ENCODE assay signal across 8 cellular contexts in the genomic region with DNA sequence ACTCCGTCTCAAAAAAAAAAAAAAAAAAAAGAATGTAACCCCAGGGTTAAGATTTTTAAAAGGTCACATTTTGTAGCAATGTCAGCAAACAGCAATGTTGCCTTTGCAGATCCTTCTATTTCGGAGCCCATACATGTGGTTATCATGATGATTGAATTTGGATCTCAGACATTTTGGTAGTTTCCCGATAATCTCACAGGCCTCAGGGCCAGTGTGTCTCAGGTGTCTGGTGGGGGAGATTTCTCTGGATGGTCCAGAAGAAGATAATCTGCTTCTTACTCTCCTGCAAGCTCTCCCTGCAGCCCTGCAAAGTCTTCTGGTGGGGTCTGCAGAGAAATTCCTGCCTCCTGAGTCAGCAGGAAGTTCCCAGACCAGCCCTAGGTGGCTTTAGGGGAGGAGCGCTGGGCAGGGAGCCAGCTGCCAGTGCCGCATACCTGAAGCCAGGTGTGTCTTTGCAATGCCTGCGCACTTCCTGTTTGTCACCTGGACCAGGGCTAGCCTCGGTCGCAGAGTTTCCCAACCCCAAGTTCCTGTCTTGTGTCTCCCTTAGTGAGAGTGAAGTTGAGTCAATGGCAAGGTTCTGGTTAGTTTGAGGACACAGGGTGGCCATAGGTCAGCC. TPM values are rescaled to one million over a fixed set of nuclear protein-coding genes. Genes with fewer than 3 reads are reported as not detected.
DNase-seq lines count a peak whose midpoint lies in the region; ATAC-seq lines count a peak whose summit lies in the region.

No MANE protein-coding gene starts in this region.

- H3K36me3 ChIP-seq in mucosa of rectum (ENCODE audit: control insufficient read depth in 2 of 2, insufficient read depth in 2 of 2, low read length in 2 of 2) = peaks cover 5 to 8% of the 10 kb centered on the region in 2 donors
- no peaks in the 10 kb centered on the region for H3K36me3 ChIP-seq in HAP-1 (replicated peaks)

- peak overlapping the region; percentile 80 to 88 for H3K4me3 ChIP-seq in mucosa of rectum (ENCODE audit: low read length in 2 of 2)
- H3K4me3 ChIP-seq in HAP-1 = no peak overlapping the region

- in situ Hi-C loops in Caki2 (cut with HindIII; ENCODE audit: low pct_unique_long_range_greater_than_20kb, low sequenced_read_pairs) = no loop called here
- in situ Hi-C loops in T47D (cut with HindIII; ENCODE audit: low pct_unique_long_range_greater_than_20kb, low sequenced_read_pairs) = no loop called here
- in situ Hi-C loops in HAP-1 (cut with MboI; ENCODE audit: low sequenced_read_pairs) = no loop called here

- peak; percentile 13 for DNase-seq in Caki2 (ENCODE audit: low read depth)
- peak; percentile 62 for DNase-seq in NCI-H1048 (lab: John Stamatoyannopoulos, UW)
- DNase-seq in T47D (ENCODE audit: low read depth in 1 of 2, low spot score in 1 of 2) = peak; percentile 65 to 94
- DNase-seq in left ventricle myocardium superior = no peak
- DNase-seq in nucleus accumbens (lab: John Stamatoyannopoulos, UW) = no peak
- no peak for DNase-seq in GDM1 (lab: John Stamatoyannopoulos, UW)
- DNase-seq in HAP-1 (ENCODE audit: low spot score in 2 of 2) = no peak

- H3K9ac ChIP-seq in mucosa of rectum (ENCODE audit: low read depth in 1 of 2, low read length in 2 of 2) = peak overlapping the region; percentile 86 to 97

- no peak for ATAC-seq in left ventricle myocardium superior

- peaks cover 0 to 3% of the 10 kb centered on the region in 2 donors for H3K27me3 ChIP-seq in mucosa of rectum (ENCODE audit: control insufficient read depth in 2 of 2, insufficient read depth in 2 of 2, low read length in 2 of 2)
- no peaks in the 10 kb centered on the region for H3K27me3 ChIP-seq in HAP-1 (ENCODE audit: low read depth)

- H3K9me3 ChIP-seq in mucosa of rectum (ENCODE audit: control insufficient read depth in 2 of 2, low read length in 2 of 2) (no peaks in the 10 kb centered on the region), HAP-1 (no peaks in the 10 kb centered on the region)

- H3K4me1 ChIP-seq in mucosa of rectum (ENCODE audit: control insufficient read depth in 2 of 2, insufficient read depth in 2 of 2, low read length in 2 of 2) (peaks cover 17 to 25% of the 10 kb centered on the region in 2 donors), HAP-1 (peaks cover 6% of the 10 kb centered on the region; the same call in 1 of the 2 replicates)

- intact Hi-C loops in left ventricle myocardium superior (cut with micrococcal nuclease) = no loop called here

- peak overlapping the region; percentile 99 for H3K27ac ChIP-seq in mucosa of rectum (ENCODE audit: low read depth in 2 of 2, low read length in 2 of 2)

RNA-seq across cellular contexts. Expression of gene SH2D3A, which starts 1.4 kb away (rescaled TPM):
- total RNA-seq in Caki2 (2014; rRNA removed; shearing (Covaris generic); ENCODE audit: low replicate concordance) = 12.9 and 22.1 TPM in 2 replicates
- 0.15 TPM for total RNA-seq in left ventricle myocardium superior

RNA-seq across cellular contexts. Expression of gene VAV1, which starts 6.7 kb away (rescaled TPM):
- total RNA-seq in Caki2 (2014; rRNA removed; shearing (Covaris generic); ENCODE audit: low replicate concordance) = 5.3 and 6.8 TPM in 2 replicates
- total RNA-seq in left ventricle myocardium superior = 2.6 TPM

RNA-seq across cellular contexts. Expression of gene TRIP10, which starts 26.4 kb away (rescaled TPM):
- total RNA-seq in Caki2 (2014; rRNA removed; shearing (Covaris generic); ENCODE audit: low replicate concordance) = 39.4 and 50.5 TPM in 2 replicates
- 151 TPM for total RNA-seq in left ventricle myocardium superior

RNA-seq across cellular contexts. Expression of gene GPR108, which starts 28.5 kb away (rescaled TPM):
- total RNA-seq in Caki2 (2014; rRNA removed; shearing (Covaris generic); ENCODE audit: low replicate concordance) = 52.8 TPM in 2 replicates
- total RNA-seq in left ventricle myocardium superior = 28.1 TPM

RNA-seq across cellular contexts. Expression of gene C3, which starts 45.4 kb away (rescaled TPM):
- total RNA-seq in Caki2 (2014; rRNA removed; shearing (Covaris generic); ENCODE audit: low replicate concordance) = 4.0 and 6.5 TPM in 2 replicates
- 398 TPM for total RNA-seq in left ventricle myocardium superior

Comparison
In these comparisons a context has a peak if more than half of its experiments do, and no peak if none do; other contexts are left out.
1. DNase-seq: peak in Caki2 (single experiment), NCI-H1048 (single experiment) and T47D (2 of 2); none in left ventricle myocardium superior (single experiment), nucleus accumbens (0 of 56), GDM1 (single experiment) and HAP-1 (0 of 2).
2. RNA of gene SH2D3A, which starts 1.4 kb away (total RNA-seq): 12.9 to 22.1 TPM in Caki2; 0.15 TPM in left ventricle myocardium superior (single experiment); every median in the first group is over 10 times any median in the second.